Comparison of ENCODE assay signal across 27 cellular contexts in the genomic region with DNA sequence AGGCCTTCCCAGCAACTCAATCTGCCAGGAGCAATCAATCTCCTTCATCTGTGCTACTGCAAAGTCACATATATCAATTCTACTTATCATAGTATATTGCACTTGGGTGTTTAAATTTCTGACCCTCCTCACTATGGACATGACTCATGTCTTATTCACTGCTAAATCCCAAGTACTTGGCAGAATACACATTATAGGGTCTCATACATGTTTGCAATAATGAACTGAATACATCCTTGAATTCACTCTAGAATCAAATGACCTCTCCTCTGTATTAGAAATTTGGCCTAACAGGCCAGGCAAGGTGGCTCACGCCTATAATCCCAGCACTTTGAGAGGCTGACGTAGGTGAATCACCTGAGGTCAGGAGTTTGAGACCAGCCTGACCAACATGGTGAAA. TPM values are rescaled to one million over a fixed set of nuclear protein-coding genes. Genes with fewer than 3 reads are reported as not detected.
A peak's percentile ranks its signal among the peaks of the same experiment; 100 is the strongest.
DNase-seq lines count a peak whose midpoint lies in the region; ATAC-seq, FAIRE-seq and TF ChIP-seq lines count a peak whose summit lies in the region.
"Had no signal": no experiment of that assay in that cellular context is flagged by ENCODE, and none has a peak within 500 bp of the region (broad histone marks: within the 10 kb centered on the region; RNA-seq: fewer than 3 reads in every experiment).

No MANE protein-coding gene starts in this region.

- dilution Hi-C loops in endothelial cell of umbilical vein (cut with MboI; ENCODE audit: extremely low pct_ligation_motif_present, low sequenced_read_pairs) = no loop called here

- no peaks in the 10 kb centered on the region for H3K9me1 ChIP-seq in endothelial cell of umbilical vein (replicated peaks; ENCODE audit: control insufficient read depth, extremely low read depth, insufficient read depth, low read length)

- H3K27me3 ChIP-seq in endothelial cell of umbilical vein (ENCODE audit: control insufficient read depth in 2 of 2, insufficient read depth in 2 of 2, low read length in 2 of 2) = no peaks in the 10 kb centered on the region
- no peaks in the 10 kb centered on the region for H3K27me3 ChIP-seq in Caco-2 (replicated peaks; ENCODE audit: control insufficient read depth, insufficient read depth, low read length)
- H3K27me3 ChIP-seq: MG63 had no signal

- H3K4me1 Mint-ChIP-seq in Caco-2 (ENCODE audit: low read depth, unreplicated experiment) = no peaks in the 10 kb centered on the region
- H3K4me1 Mint-ChIP-seq: GM23338, H9 had no signal

- DNase-seq in HT1080 (ENCODE audit: low read depth) = peak; percentile 30
- DNase-seq in RWPE1 (ENCODE audit: low spot score) = peak; percentile 8
- no peak for DNase-seq in endothelial cell of umbilical vein (ENCODE audit: low read depth, low spot score)
- DNase-seq in iris pigment epithelial cell (ENCODE audit: low read depth) = peak; percentile 31
- DNase-seq in NCI-H2227 treated with DMSO at 0.1 percent for 48 hours (lab: John Stamatoyannopoulos, UW) = no peak
- no peak for DNase-seq in activated T-cell treated with anti-CD3 and anti-CD28 coated beads, Interleukin-2, amount 50 U/mL, for 1 hour
- DNase-seq in Caco-2 = no peak
- DNase-seq: Calu3; CD8-positive, alpha-beta memory T cell; DMS79 treated with DMSO at 0.1 percent for 48 hours; H9; HFFc6; Kasumi-1; MG63; NCI-H1417; NCI-H1694; NCI-H2029 treated with DMSO at 0.1 percent for 48 hours; NCI-H526 treated with DMSO at 0.1 percent for 48 hours; RPMI8226; SHP77 had no signal

- no peak for TF ChIP-seq CTCF in RWPE1 (conservative IDR thresholded peaks at IDR 0.05; ENCODE audit: low read depth)
- TF ChIP-seq CTCF in endothelial cell of umbilical vein (IDR thresholded peaks at IDR 0.05; ENCODE audit: extremely low read depth in 1 of 2, insufficient read depth in 1 of 2, low read depth in 1 of 2, low read length in 2 of 2) = no peak
- no peak for TF ChIP-seq CTCF in Caco-2 (IDR thresholded peaks at IDR 0.05; ENCODE audit: insufficient read depth in 1 of 2, low read depth in 1 of 2, low read length in 1 of 2, severe bottlenecking in 1 of 2, unreplicated experiment in 1 of 2)

- no TSS peak for BruUV-seq in endothelial cell of umbilical vein (replicated peaks; lab: Mats Ljungman, UMichigan)
- BruUV-seq in Caco-2 (replicated peaks; lab: Mats Ljungman, UMichigan) = no TSS peak

- no peak overlapping the region for H3K4me2 ChIP-seq in endothelial cell of umbilical vein (ENCODE audit: insufficient read depth, low read length)
- H3K4me2 ChIP-seq: GM23338 had no signal

- H3K27ac ChIP-seq in RWPE1 (no peak overlapping the region), endothelial cell of umbilical vein (ENCODE audit: insufficient read depth, low read depth, low read length) (no peak overlapping the region)
- H3K27ac ChIP-seq: C4-2B, HL-60 had no signal

- no peaks in the 10 kb centered on the region for H4K20me1 ChIP-seq in endothelial cell of umbilical vein (replicated peaks; ENCODE audit: control insufficient read depth, extremely low read depth, insufficient read depth, low read length)

- H3K9ac ChIP-seq in endothelial cell of umbilical vein (replicated peaks; ENCODE audit: extremely low read depth, insufficient read depth, low read length) = no peak overlapping the region

- no peaks in the 10 kb centered on the region for H3K27me3 Mint-ChIP-seq in Caco-2 (ENCODE audit: insufficient read depth, unreplicated experiment)
- H3K27me3 Mint-ChIP-seq: B cell; CD8-positive, alpha-beta memory T cell had no signal

- H3K27ac Mint-ChIP-seq in Caco-2 (ENCODE audit: unreplicated experiment) = no peak overlapping the region
- H3K27ac Mint-ChIP-seq: B cell; CD8-positive, alpha-beta memory T cell; GM23338; H9; HFFc6 had no signal

- FAIRE-seq in endothelial cell of umbilical vein (lab: Jason Lieb, UNC) = no peak
- FAIRE-seq: GM18507, K562 had no signal

- no peak for TF ChIP-seq POLR2A in endothelial cell of umbilical vein (IDR thresholded peaks at IDR 0.05; ENCODE audit: low read depth, low read length)

- no peak overlapping the region for H3K4me3 ChIP-seq in endothelial cell of umbilical vein (replicated peaks in 1 of 3; ENCODE audit: insufficient read depth in 1 of 3, low read depth in 1 of 3, low read length in 3 of 3)
- H3K4me3 ChIP-seq in Caco-2 (ENCODE audit: low read depth, low read length) = no peak overlapping the region
- H3K4me3 ChIP-seq: GM23338, K562, MG63 had no signal

- H3K4me1 ChIP-seq in endothelial cell of umbilical vein (ENCODE audit: control insufficient read depth, extremely low read depth, insufficient read depth, low read length) (no peaks in the 10 kb centered on the region), Caco-2 (no peaks in the 10 kb centered on the region)

- H2AFZ ChIP-seq in endothelial cell of umbilical vein (ENCODE audit: low read depth, low read length) = no peak overlapping the region
- H2AFZ ChIP-seq: GM23338 had no signal

- intact Hi-C loops in endothelial cell of umbilical vein (cut with micrococcal nuclease) (no loop called here), Caco-2 (cut with micrococcal nuclease; ENCODE audit: unreplicated experiment) (no loop called here)

- POLR2A ChIA-PET in RWPE1 (lab: Yijun Ruan, JAX; ENCODE audit: low non-redundant PET) = no interaction called here
- POLR2A ChIA-PET in endothelial cell of umbilical vein (lab: Charles Lee) = no interaction called here
- POLR2A ChIA-PET in Caco-2 (lab: Charles Lee) = no interaction called here

- no peak overlapping the region for H3K4me3 Mint-ChIP-seq in Caco-2 (ENCODE audit: unreplicated experiment)
- H3K4me3 Mint-ChIP-seq: B cell; CD8-positive, alpha-beta memory T cell; GM23338; H9; HFFc6 had no signal

- CTCF ChIA-PET in RWPE1 (lab: Yijun Ruan, JAX) = no interaction called here
- CTCF ChIA-PET in endothelial cell of umbilical vein (lab: Charles Lee) = interaction anchor here (2.4 kb wide), 1 partner anchor 22 kb away, joined by 9 read pairs; no protein-coding TSS in a partner anchor
- CTCF ChIA-PET in Caco-2 (lab: Charles Lee) = no interaction called here

- H3K36me3 ChIP-seq in endothelial cell of umbilical vein (ENCODE audit: control insufficient read depth in 2 of 2, extremely low read depth in 1 of 2, insufficient read depth in 2 of 2, low read length in 2 of 2) (peaks cover 2 to 5% of the 10 kb centered on the region in 2 experiments), Caco-2 (ENCODE audit: control insufficient read depth, insufficient read depth, low read length) (no peaks in the 10 kb centered on the region; the same call in 1 of the 2 replicates)

- H3K9me3 Mint-ChIP-seq in Caco-2 (ENCODE audit: unreplicated experiment) = peaks cover 11% of the 10 kb centered on the region
- H3K9me3 Mint-ChIP-seq: CD8-positive, alpha-beta memory T cell; GM23338; H9; HFFc6 had no signal

- ATAC-seq in HG03159 (IDR thresholded peaks at IDR 0.05; ENCODE audit: unreplicated experiment) = no peak
- ATAC-seq: GM23338 had no signal

- H3K36me3 Mint-ChIP-seq in Caco-2 (ENCODE audit: insufficient read depth, unreplicated experiment) = peaks cover 22% of the 10 kb centered on the region

- H3K79me2 ChIP-seq in endothelial cell of umbilical vein (ENCODE audit: control insufficient read depth, insufficient read depth, low read length) = no peaks in the 10 kb centered on the region

- H3K9me3 ChIP-seq in endothelial cell of umbilical vein (replicated peaks; ENCODE audit: control insufficient read depth, insufficient read depth, low read length) (no peaks in the 10 kb centered on the region), Caco-2 (peaks cover 4% of the 10 kb centered on the region; the same call in 1 of the 2 replicates)
- H3K9me3 ChIP-seq: MG63 had no signal

RNA-seq across cellular contexts. Expression of gene MCEE, which starts 7.1 kb away (rescaled TPM):
- 6.5 and 8.5 TPM in 2 replicates for total RNA-seq in HT1080 (2014; rRNA removed; shearing (Covaris generic))
- 4.7 and 6.1 TPM in 2 replicates for polyA plus RNA-seq in HT1080 (2015; cell fraction: cytosol; rRNA removed)
- 11.0 and 11.3 TPM in 2 replicates for polyA plus RNA-seq in HT1080 (2015; cell fraction: nucleus; rRNA removed)
- total RNA-seq in endothelial cell of umbilical vein (6.8 and 9.9 TPM in 2 replicates), Caco-2 (2022) (13.7 and 15.6 TPM in 2 replicates)
- polyA plus RNA-seq in endothelial cell of umbilical vein = 4.0 and 4.9 TPM in 2 replicates
- polyA plus RNA-seq in endothelial cell of umbilical vein (2011; cell fraction: cytosol; rRNA removed) = 5.4 and 6.2 TPM in 2 replicates
- 10.3 and 10.4 TPM in 2 replicates for polyA plus RNA-seq in endothelial cell of umbilical vein (2011; cell fraction: nucleus; rRNA removed)
- polyA plus RNA-seq in endothelial cell of umbilical vein (2012) = 8.0 and 8.2 TPM in 2 replicates
- 2.7 and 3.5 TPM in 2 replicates for polyA minus RNA-seq in endothelial cell of umbilical vein
- 5.7 TPM for polyA minus RNA-seq in endothelial cell of umbilical vein (2011; cell fraction: cytosol; rRNA and poly(A)+ RNA removed)
- polyA minus RNA-seq in endothelial cell of umbilical vein (2011; cell fraction: nucleus; rRNA and poly(A)+ RNA removed) = 7.8 and 8.1 TPM in 2 replicates

RNA-seq across cellular contexts. Expression of gene MPHOSPH10, which starts 7.5 kb away (rescaled TPM):
- 22.7 and 26.6 TPM in 2 replicates for total RNA-seq in HT1080 (2014; rRNA removed; shearing (Covaris generic))
- polyA plus RNA-seq in HT1080 (2015; cell fraction: cytosol; rRNA removed) = 15.0 and 20.1 TPM in 2 replicates
- 27.7 and 29.6 TPM in 2 replicates for polyA plus RNA-seq in HT1080 (2015; cell fraction: nucleus; rRNA removed)
- total RNA-seq in endothelial cell of umbilical vein = 31.4 and 38.8 TPM in 2 replicates
- 3.0 and 4.4 TPM in 2 replicates for polyA plus RNA-seq in endothelial cell of umbilical vein
- 7.6 and 8.7 TPM in 2 replicates for polyA plus RNA-seq in endothelial cell of umbilical vein (2011; cell fraction: cytosol; rRNA removed)
- polyA plus RNA-seq in endothelial cell of umbilical vein (2011; cell fraction: nucleus; rRNA removed) = 12.2 and 18.2 TPM in 2 replicates
- polyA plus RNA-seq in endothelial cell of umbilical vein (2012) = 22.3 and 31.5 TPM in 2 replicates
- 4.8 and 4.9 TPM in 2 replicates for polyA minus RNA-seq in endothelial cell of umbilical vein
- polyA minus RNA-seq in endothelial cell of umbilical vein (2011; cell fraction: cytosol; rRNA and poly(A)+ RNA removed) = 14.4 TPM
- polyA minus RNA-seq in endothelial cell of umbilical vein (2011; cell fraction: nucleus; rRNA and poly(A)+ RNA removed) = 12.8 and 14.5 TPM in 2 replicates
- total RNA-seq in Caco-2 (2022) = 53.2 and 57.8 TPM in 2 replicates

RNA-seq across cellular contexts. Expression of gene NAGK, which starts 54.5 kb away (rescaled TPM):
- 33.2 and 45.5 TPM in 2 replicates for total RNA-seq in HT1080 (2014; rRNA removed; shearing (Covaris generic))
- 21.1 and 43.6 TPM in 2 replicates for polyA plus RNA-seq in HT1080 (2015; cell fraction: cytosol; rRNA removed)
- 41.7 and 49.9 TPM in 2 replicates for polyA plus RNA-seq in HT1080 (2015; cell fraction: nucleus; rRNA removed)
- 125 and 130 TPM in 2 replicates for total RNA-seq in endothelial cell of umbilical vein
- 184 and 192 TPM in 2 replicates for polyA plus RNA-seq in endothelial cell of umbilical vein
- 123 and 135 TPM in 2 replicates for polyA plus RNA-seq in endothelial cell of umbilical vein (2011; cell fraction: cytosol; rRNA removed)
- 232 and 233 TPM in 2 replicates for polyA plus RNA-seq in endothelial cell of umbilical vein (2011; cell fraction: nucleus; rRNA removed)
- 129 and 145 TPM in 2 replicates for polyA plus RNA-seq in endothelial cell of umbilical vein (2012)
- 84.1 and 95.5 TPM in 2 replicates for polyA minus RNA-seq in endothelial cell of umbilical vein
- 15.2 TPM for polyA minus RNA-seq in endothelial cell of umbilical vein (2011; cell fraction: cytosol; rRNA and poly(A)+ RNA removed)
- polyA minus RNA-seq in endothelial cell of umbilical vein (2011; cell fraction: nucleus; rRNA and poly(A)+ RNA removed) = 49.8 and 61.5 TPM in 2 replicates
- 87.6 and 101 TPM in 2 replicates for total RNA-seq in Caco-2 (2022)

Comparison
In these comparisons a context has a peak if more than half of its experiments do, and no peak if none do; other contexts are left out.
1. DNase-seq: peak in HT1080 (single experiment), RWPE1 (single experiment) and iris pigment epithelial cell (single experiment); none in endothelial cell of umbilical vein (single experiment), NCI-H2227 treated with DMSO at 0.1 percent for 48 hours (single experiment), activated T-cell treated with anti-CD3 and anti-CD28 coated beads, Interleukin-2, amount 50 U/mL, for 1 hour (single experiment) and Caco-2 (0 of 2).